In genomic region chr17:62470666-62471379, GRCh38 we compare ENCODE assay signal across 8 cellular contexts. TPM values are rescaled to one million over a fixed set of nuclear protein-coding genes. Genes with fewer than 3 reads are reported as not detected.
DNase-seq lines count a peak whose midpoint lies in the region.

No MANE protein-coding gene starts in this region.

- peak; percentile 96 for DNase-seq in COLO668 (lab: John Stamatoyannopoulos, UW; ENCODE audit: unreplicated experiment)
- DNase-seq in LoVo (ENCODE audit: low spot score), result peak; percentile 63
- peak; percentile 43 for DNase-seq in NCI-H82 treated with DMSO at 0.1 percent for 48 hours (lab: John Stamatoyannopoulos, UW; ENCODE audit: unreplicated experiment)
- DNase-seq in activated CD4-positive, CD25-positive, alpha-beta regulatory T cell (lab: John Stamatoyannopoulos, UW), result peak; percentile 20 to 46 (median 36)
- peak in 31 of 56 donors; percentile 2 to 84 (median 23) for DNase-seq in amygdala (lab: John Stamatoyannopoulos, UW)
- DNase-seq in foreskin melanocyte, result peak; percentile 60
- peak; percentile 9 for DNase-seq in occipital lobe (lab: John Stamatoyannopoulos, UW)
- DNase-seq in stimulated activated CD8-positive, alpha-beta memory T cell treated with anti-CD3 and anti-CD28 coated beads, Interleukin-4, amount 100 ng/mL, for 24 hours (ENCODE audit: low read depth), result peak; percentile 42

RNA-seq across cellular contexts. Expression of gene TLK2, which starts 7.8 kb away (rescaled TPM):
- 63.5 TPM for total RNA-seq in occipital lobe

RNA-seq across cellular contexts. Expression of gene METTL2A, which starts 47.1 kb away (rescaled TPM):
- total RNA-seq in occipital lobe, result 42.3 TPM

Comparison
In these comparisons a context has a peak if more than half of its experiments do, and no peak if none do; other contexts are left out.
1. Peak in every context shown above with its lines: DNase-seq.
2. DNase-seq: peak in every context shown above with its lines; median percentile 96 in COLO668; 63 in LoVo; 60 in foreskin melanocyte; 43 in NCI-H82 treated with DMSO at 0.1 percent for 48 hours; 42 in stimulated activated CD8-positive, alpha-beta memory T cell treated with anti-CD3 and anti-CD28 coated beads, Interleukin-4, amount 100 ng/mL, for 24 hours; 36 in activated CD4-positive, CD25-positive, alpha-beta regulatory T cell; 23 in amygdala; 9 in occipital lobe.